ENCODE assay signal across 1 cellular context in genomic region chr20:47854687-47855212, GRCh38.
A peak's percentile ranks its signal among the peaks of the same experiment; 100 is the strongest.
TF ChIP-seq lines count a peak whose summit lies in the region.

No MANE protein-coding gene starts in this region.

TF ChIP-seq in K562, 482 proteins besides CTCF, POLR2A, EP300 and RAD21 (continued from another document):
- TF ChIP-seq ZBTB11 (CRISPR knock-in tag; IDR thresholded peaks at IDR 0.05) (peak in 1 of 3 experiments; percentile 55; a peak in 1 of 6 replicates), TAF7 (tag; IDR thresholded peaks at IDR 0.05) (no peak), TARDBP (IDR thresholded peaks at IDR 0.05) (no peak), NCOA2 (IDR thresholded peaks at IDR 0.05; ENCODE audit: partially characterized antibody in 2 of 2) (no peak), ZNF133 (CRISPR knock-in tag; IDR thresholded peaks at IDR 0.05) (no peak)
- TF ChIP-seq, protein P1, sequence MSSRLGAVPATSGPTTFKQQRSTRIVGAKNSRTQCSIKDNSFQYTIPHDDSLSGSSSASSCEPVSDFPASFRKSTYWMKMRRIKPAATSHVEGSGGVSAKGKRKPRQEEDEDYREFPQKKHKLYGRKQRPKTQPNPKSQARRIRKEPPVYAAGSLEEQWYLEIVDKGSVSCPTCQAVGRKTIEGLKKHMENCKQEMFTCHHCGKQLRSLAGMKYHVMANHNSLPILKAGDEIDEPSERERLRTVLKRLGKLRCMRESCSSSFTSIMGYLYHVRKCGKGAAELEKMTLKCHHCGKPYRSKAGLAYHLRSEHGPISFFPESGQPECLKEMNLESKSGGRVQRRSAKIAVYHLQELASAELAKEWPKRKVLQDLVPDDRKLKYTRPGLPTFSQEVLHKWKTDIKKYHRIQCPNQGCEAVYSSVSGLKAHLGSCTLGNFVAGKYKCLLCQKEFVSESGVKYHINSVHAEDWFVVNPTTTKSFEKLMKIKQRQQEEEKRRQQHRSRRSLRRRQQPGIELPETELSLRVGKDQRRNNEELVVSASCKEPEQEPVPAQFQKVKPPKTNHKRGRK (tag; IDR thresholded peaks at IDR 0.05), result no peak
